Comparison of ENCODE assay signal across 8 cellular contexts in the genomic region with DNA sequence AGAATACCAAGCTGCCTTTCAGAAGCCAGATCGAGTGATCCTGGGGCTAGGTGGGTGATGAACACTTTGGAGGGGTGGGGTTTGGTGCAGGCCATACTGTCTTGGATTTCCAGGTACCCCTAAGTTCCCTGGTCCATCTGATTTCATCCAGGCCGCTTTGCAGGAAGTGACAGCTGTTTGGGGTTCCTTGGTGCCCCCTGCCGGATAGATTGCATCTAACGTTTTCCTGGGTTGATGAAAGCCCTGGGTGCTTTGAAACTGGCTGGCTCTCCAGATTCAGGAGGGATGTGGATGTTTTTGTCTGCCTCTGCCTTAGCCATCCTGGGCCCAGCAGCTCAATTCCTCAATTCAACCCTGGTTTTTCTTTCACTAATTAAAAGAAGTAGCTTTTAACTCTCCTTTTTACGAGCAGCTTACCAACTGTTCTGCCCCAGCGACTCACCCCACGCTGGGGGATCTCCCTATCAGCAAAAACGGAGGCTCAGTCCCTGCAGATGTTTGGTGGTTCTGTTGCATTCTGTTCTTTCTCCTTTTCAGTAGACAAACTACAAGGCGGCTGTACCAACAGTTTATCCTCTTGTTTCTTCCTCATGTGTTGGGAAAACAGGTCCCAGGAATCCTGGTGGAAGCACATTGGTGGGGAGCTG. TPM values are rescaled to one million over a fixed set of nuclear protein-coding genes. Genes with fewer than 3 reads are reported as not detected.
A peak's percentile ranks its signal among the peaks of the same experiment; 100 is the strongest.
DNase-seq lines count a peak whose midpoint lies in the region; ATAC-seq and TF ChIP-seq lines count a peak whose summit lies in the region.

No MANE protein-coding gene starts in this region.

- peaks cover 7% of the 10 kb centered on the region for H3K27me3 Mint-ChIP-seq in endothelial cell (ENCODE audit: unreplicated experiment)

- H3K36me3 ChIP-seq in BJ (ENCODE audit: control insufficient read depth, insufficient read depth, low read length), result no peaks in the 10 kb centered on the region

- no peak overlapping the region for H3K4me3 ChIP-seq in BJ (ENCODE audit: low read depth, low read length)

- H3K9me3 Mint-ChIP-seq in endothelial cell (ENCODE audit: unreplicated experiment), result no peaks in the 10 kb centered on the region

- CTCF ChIA-PET in BJ (lab: Yijun Ruan, JAX), result interaction anchor here (0.6 to 11.0 kb wide), 19 partner anchors 9 to 115 kb away, joined by 3 to 177 read pairs (median 4); no protein-coding TSS in a partner anchor

- DNase-seq in BJ (ENCODE audit: low read depth) (no peak), NCI-H82 (lab: John Stamatoyannopoulos, UW) (peak; percentile 77), endothelial cell (ENCODE audit: low spot score) (peak; percentile 77), midbrain (lab: John Stamatoyannopoulos, UW) (peak; percentile 80)
- peak; percentile 88 for DNase-seq in activated CD8-positive, alpha-beta memory T cell treated with anti-CD3 and anti-CD28 coated beads for 24 hours
- DNase-seq in stimulated activated CD8-positive, alpha-beta memory T cell treated with anti-CD3 and anti-CD28 coated beads, Interleukin-4, amount 100 ng/mL, for 4 hours (ENCODE audit: low read depth in 2 of 2, low spot score in 1 of 2), result peak; percentile 47 to 56

- POLR2A ChIA-PET in BJ (lab: Charles Lee), result no interaction called here

- no peak overlapping the region for H3K4me3 Mint-ChIP-seq in endothelial cell (ENCODE audit: unreplicated experiment)

- peak; percentile 80 for TF ChIP-seq CTCF in BJ (IDR thresholded peaks at IDR 0.05; ENCODE audit: insufficient read depth, low read depth, low read length)
- TF ChIP-seq CTCF in endothelial cell (IDR thresholded peaks at IDR 0.05; ENCODE audit: unreplicated experiment), result peak; percentile 50

- no peaks in the 10 kb centered on the region for H3K4me1 Mint-ChIP-seq in endothelial cell (ENCODE audit: unreplicated experiment)

- H3K27me3 ChIP-seq in BJ (ENCODE audit: control insufficient read depth, insufficient read depth, low read length), result 0 out of 2 replicates have a peak, but pooled peaks cover 1% of the 10 kb centered on the region

- ATAC-seq in GM19025 (IDR thresholded peaks at IDR 0.05; ENCODE audit: low read depth, unreplicated experiment) (peak; percentile 80), HG03280 (IDR thresholded peaks at IDR 0.05; ENCODE audit: unreplicated experiment) (peak; percentile 74)

- H3K27ac Mint-ChIP-seq in endothelial cell (ENCODE audit: unreplicated experiment), result no peak overlapping the region

- no peaks in the 10 kb centered on the region for H3K36me3 Mint-ChIP-seq in endothelial cell (ENCODE audit: low read depth, unreplicated experiment)

RNA-seq across cellular contexts. Expression of gene ARHGEF4, which starts 37.1 kb away (rescaled TPM):
- 6.8 and 15.1 TPM in 2 replicates for polyA plus RNA-seq in BJ (2011; rRNA removed)
- 7.3 and 9.6 TPM in 2 replicates for polyA minus RNA-seq in BJ (2011; rRNA and poly(A)+ RNA removed)
- total RNA-seq in endothelial cell (ENCODE audit: unreplicated experiment), result 10.3 TPM
